In the genomic region with DNA sequence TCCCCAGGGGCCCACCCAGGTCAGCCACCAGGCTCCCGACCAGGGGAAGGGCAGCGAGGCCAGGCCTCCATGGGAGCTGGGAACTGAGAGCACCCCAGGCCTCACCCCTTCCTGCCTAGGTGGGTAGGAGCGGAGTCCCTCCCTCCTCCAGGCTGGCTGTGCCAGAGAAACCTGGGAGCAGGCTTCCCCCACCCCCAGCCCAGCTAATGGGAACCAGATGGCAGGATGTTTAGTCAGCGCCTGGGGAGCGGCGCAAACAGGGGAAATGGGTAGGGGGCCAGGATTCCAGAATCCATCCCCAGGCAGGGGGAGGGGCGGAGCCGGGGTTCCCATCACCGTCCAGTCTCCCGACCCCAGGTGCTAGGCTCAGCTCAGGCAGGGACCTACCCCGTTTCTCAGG, we compare ENCODE assay signal across 14 cellular contexts. TPM values are rescaled to one million over a fixed set of nuclear protein-coding genes. Genes with fewer than 3 reads are reported as not detected.
A peak's percentile ranks its signal among the peaks of the same experiment; 100 is the strongest.
DNase-seq lines count a peak whose midpoint lies in the region; ATAC-seq and TF ChIP-seq lines count a peak whose summit lies in the region.
"Had no signal": no experiment of that assay in that cellular context is flagged by ENCODE, and none has a peak within 500 bp of the region (broad histone marks: within the 10 kb centered on the region; RNA-seq: fewer than 3 reads in every experiment).

No MANE protein-coding gene starts in this region.

- peaks cover 36% of the 10 kb centered on the region for H3K27me3 Mint-ChIP-seq in WTC11 (ENCODE audit: low read depth)
- H3K27me3 Mint-ChIP-seq: stimulated activated naive CD8-positive, alpha-beta T cell treated with anti-CD3 and anti-CD28 coated beads, Interleukin-15, Interleukin-2, amounts not matched to agents 100 ng/mL and 50 ng/mL, for 24 hours had no signal

- H3K4me3 ChIP-seq in HFF-Myc (replicated peaks; ENCODE audit: low read depth, low read length) (no peak overlapping the region), right atrium auricular region (no peak overlapping the region), tibial artery (peak overlapping the region in 1 of 2 donors; percentile 13)
- H3K4me3 ChIP-seq: neural progenitor cell, PC-9 had no signal

- H3K27ac Mint-ChIP-seq in WTC11: no peak overlapping the region
- H3K27ac Mint-ChIP-seq: neural progenitor cell; stimulated activated naive CD8-positive, alpha-beta T cell treated with anti-CD3 and anti-CD28 coated beads, Interleukin-15, Interleukin-2, amounts not matched to agents 100 ng/mL and 50 ng/mL, for 24 hours had no signal

- intact Hi-C loops in tibial artery (cut with DNase I; ENCODE audit: low total_unique reads): no loop called here

- H3K4me1 Mint-ChIP-seq in WTC11: peaks cover 15% of the 10 kb centered on the region
- H3K4me1 Mint-ChIP-seq: neural progenitor cell had no signal

- H3K9me3 Mint-ChIP-seq in WTC11: no peaks in the 10 kb centered on the region
- H3K9me3 Mint-ChIP-seq: stimulated activated naive CD8-positive, alpha-beta T cell treated with anti-CD3 and anti-CD28 coated beads, Interleukin-15, Interleukin-2, amounts not matched to agents 100 ng/mL and 50 ng/mL, for 24 hours had no signal

- H3K36me3 Mint-ChIP-seq in WTC11: no peaks in the 10 kb centered on the region
- H3K36me3 Mint-ChIP-seq: neural progenitor cell had no signal

- TF ChIP-seq CTCF in HFF-Myc (IDR thresholded peaks at IDR 0.05; ENCODE audit: low read depth, low read length, missing control alignments): no peak
- no peak for TF ChIP-seq CTCF in WTC11 (IDR thresholded peaks at IDR 0.05)
- TF ChIP-seq CTCF in right atrium auricular region (IDR thresholded peaks at IDR 0.05): no peak
- no peak for TF ChIP-seq CTCF in tibial artery (IDR thresholded peaks at IDR 0.05)

- H3K4me1 ChIP-seq in right atrium auricular region (peaks cover 0 to 31% of the 10 kb centered on the region in 2 donors), tibial artery (peaks cover 0 to 61% (median 33%) of the 10 kb centered on the region in 4 donors)
- H3K4me1 ChIP-seq: neural progenitor cell had no signal

- DNase-seq in HFF-Myc (ENCODE audit: extremely low read depth, low read depth) (peak; percentile 60), WTC11 (ENCODE audit: low spot score) (no peak), right atrium auricular region (ENCODE audit: low spot score) (no peak), tibial artery (peak in 1 of 2 donors; percentile 36), NCI-H510A (lab: John Stamatoyannopoulos, UW) (no peak), anterior cingulate cortex (lab: John Stamatoyannopoulos, UW) (no peak)
- DNase-seq in activated T-cell treated with anti-CD3 and anti-CD28 coated beads, Interleukin-2, amount 50 U/mL, for 48 hours: no peak
- DNase-seq: activated CD4-positive, CD25-positive, alpha-beta regulatory T cell treated with anti-CD3 and anti-CD28 coated beads, Interleukin-2, amount 50 U/mL, for 72 hours; PC-9 had no signal

- no peak overlapping the region for H3K4me3 Mint-ChIP-seq in WTC11
- H3K4me3 Mint-ChIP-seq: neural progenitor cell; stimulated activated naive CD8-positive, alpha-beta T cell treated with anti-CD3 and anti-CD28 coated beads, Interleukin-15, Interleukin-2, amounts not matched to agents 100 ng/mL and 50 ng/mL, for 24 hours had no signal

- POLR2A ChIA-PET in WTC11 (lab: Charles Lee): no interaction called here

- H3K36me3 ChIP-seq in right atrium auricular region: no peaks in the 10 kb centered on the region
- H3K36me3 ChIP-seq in tibial artery: no peaks in the 10 kb centered on the region
- H3K36me3 ChIP-seq: neural progenitor cell had no signal

- CTCF ChIA-PET in WTC11 (lab: Charles Lee): interaction anchor here (1.0 to 1.3 kb wide), 5 partner anchors 14 to 168 kb away, joined by 3 to 7 read pairs (median 6); a partner anchor contains a TSS

- H3K27me3 ChIP-seq in right atrium auricular region (no peaks in the 10 kb centered on the region), tibial artery (no peaks in the 10 kb centered on the region)

- peak overlapping the region; percentile 68 to 73 for H3K27ac ChIP-seq in right atrium auricular region
- H3K27ac ChIP-seq in tibial artery: peak overlapping the region; percentile 82 to 86
- H3K27ac ChIP-seq: neural progenitor cell, PC-9 had no signal

- no peaks in the 10 kb centered on the region for H3K9me3 ChIP-seq in right atrium auricular region
- no peaks in the 10 kb centered on the region for H3K9me3 ChIP-seq in tibial artery

- peak; percentile 49 for ATAC-seq in WTC11
- no peak for ATAC-seq in GM21717 (IDR thresholded peaks at IDR 0.05; ENCODE audit: unreplicated experiment)

TF ChIP-seq in WTC11, 78 proteins besides CTCF, POLR2A, EP300 and RAD21:
- TF ChIP-seq ZNF423 (CRISPR knock-in tag; IDR thresholded peaks at IDR 0.05): peak; percentile 10; the same call in 1 of the 2 replicates
- TF ChIP-seq NFATC4 (CRISPR knock-in tag; IDR thresholded peaks at IDR 0.05): no peak

RNA-seq across cellular contexts. Expression of a gene that starts 6.7 kb away (rescaled TPM):
- total RNA-seq in WTC11 (2021): 46.5 to 52.9 TPM (median 52.2 TPM) in 3 replicates
- 10 to 100 TPM; 10.5 to 15.9 TPM for total RNA-seq in right atrium auricular region

RNA-seq across cellular contexts. Expression of a gene that starts 17.7 kb away (rescaled TPM):
- total RNA-seq in WTC11 (2021) (1.8 to 3.7 TPM (median 3.2 TPM) in 3 replicates), right atrium auricular region (100 to 1,000 TPM; 141 to 206 TPM)
- total RNA-seq: G401 had no signal

RNA-seq across cellular contexts. Expression of a gene that starts 31.2 kb away (rescaled TPM):
- total RNA-seq in WTC11 (2021) (0.78 to 1.5 TPM (median 1.0 TPM) in 3 replicates), right atrium auricular region (under 1 TPM in 1 of 2 donors, not detected in 1; 0.94 TPM)
- total RNA-seq: G401 had no signal

RNA-seq across cellular contexts. Expression of a gene that starts 40.4 kb away (rescaled TPM):
- total RNA-seq in WTC11 (2021): 0.28 to 0.32 TPM (median 0.30 TPM) in 3 replicates
- not detected for total RNA-seq in right atrium auricular region
- total RNA-seq: dermis microvascular lymphatic vessel endothelial cell, G401, PC-9 had no signal

Comparison
In these comparisons a context has a peak if more than half of its experiments do, and no peak if none do; other contexts are left out.
1. RNA of a gene that starts 17.7 kb away (total RNA-seq): 141 to 206 TPM in right atrium auricular region; 1.8 to 3.7 TPM in WTC11; every median in the first group is over 10 times any median in the second.